Comparison of ENCODE assay signal across 21 cellular contexts in genomic region chr6:6823568-6824224, GRCh38.
DNase-seq lines count a peak whose midpoint lies in the region; ATAC-seq and TF ChIP-seq lines count a peak whose summit lies in the region.
"Had no signal": no experiment of that assay in that cellular context is flagged by ENCODE, and none has a peak within 500 bp of the region (broad histone marks: within the 10 kb centered on the region; RNA-seq: fewer than 3 reads in every experiment).

No MANE protein-coding gene starts in this region.

- H3K4me1 Mint-ChIP-seq in immature natural killer cell: peaks cover 15 to 25% of the 10 kb centered on the region in 2 donors
- peaks cover 15% of the 10 kb centered on the region for H3K4me1 Mint-ChIP-seq in stimulated activated memory B cell treated with anti-CD40 and anti-IgM and Interleukin-4, amounts not matched to agents 10 μg/mL and 1 μg/mL and 100 μg/mL, for 72 hours
- H3K4me1 Mint-ChIP-seq: activated naive CD4-positive, alpha-beta T cell treated with anti-CD3 and anti-CD28 coated beads, Interleukin-2, amount 50 U/mL, for 24 hours had no signal

- peak overlapping the region in 4 of 6 donors; percentile 34 to 81 (median 48) for H3K27ac Mint-ChIP-seq in immature natural killer cell
- H3K27ac Mint-ChIP-seq in stimulated activated memory B cell treated with anti-CD40 and anti-IgM and Interleukin-4, amounts not matched to agents 10 μg/mL and 1 μg/mL and 100 μg/mL, for 72 hours: peak overlapping the region; percentile 84
- H3K27ac Mint-ChIP-seq: activated naive CD4-positive, alpha-beta T cell treated with anti-CD3 and anti-CD28 coated beads, Interleukin-2, amount 50 U/mL, for 24 hours had no signal

- H3K9ac ChIP-seq in MM.1S (ENCODE audit: low read length): no peak overlapping the region

- no peaks in the 10 kb centered on the region for H3K9me2 ChIP-seq in MM.1S (replicated peaks; ENCODE audit: insufficient read depth, low read length)

- peaks cover 30% of the 10 kb centered on the region for H3K4me1 ChIP-seq in MM.1S (ENCODE audit: low read length)
- no peaks in the 10 kb centered on the region for H3K4me1 ChIP-seq in HAP-1
- H3K4me1 ChIP-seq: body of pancreas had no signal

- H3K27me3 Mint-ChIP-seq in immature natural killer cell (ENCODE audit: low read depth in 3 of 3): peaks cover 4 to 23% (median 10%) of the 10 kb centered on the region in 3 donors
- H3K27me3 Mint-ChIP-seq in stimulated activated memory B cell treated with anti-CD40 and anti-IgM and Interleukin-4, amounts not matched to agents 10 μg/mL and 1 μg/mL and 100 μg/mL, for 72 hours: peaks cover 29% of the 10 kb centered on the region
- H3K27me3 Mint-ChIP-seq: activated naive CD4-positive, alpha-beta T cell treated with anti-CD3 and anti-CD28 coated beads, Interleukin-2, amount 50 U/mL, for 24 hours had no signal

- TF ChIP-seq CTCF in GM13976 (IDR thresholded peaks at IDR 0.05; ENCODE audit: borderline replicate concordance, control extremely low read depth, extremely low read depth, insufficient read depth, missing control alignments) (no peak), MM.1S (IDR thresholded peaks at IDR 0.05; ENCODE audit: low read length) (no peak)

- DNase-seq in GM13976 (ENCODE audit: low spot score) (peak; percentile 65), MM.1S (no peak), immature natural killer cell (peak in 2 of 3 donors; percentile 14 to 18), erythroblast (lab: John Stamatoyannopoulos, UW) (no peak), HAP-1 (ENCODE audit: low spot score in 2 of 2) (no peak), anterior cingulate cortex (lab: John Stamatoyannopoulos, UW) (no peak)
- DNase-seq: activated CD4-positive, alpha-beta T cell treated with anti-CD3 and anti-CD28 coated beads, Interleukin-2, amount 50 U/mL, for 1 hour; body of pancreas; dermis blood vessel endothelial cell; DMS79; KG1; mammary epithelial cell; NCI-H187; NCI-H446; retina; T1000 had no signal

- H3K4me3 ChIP-seq in MM.1S (ENCODE audit: low read length) (no peak overlapping the region), HAP-1 (no peak overlapping the region)
- H3K4me3 ChIP-seq: body of pancreas, SJSA1, thoracic aorta had no signal

- no peaks in the 10 kb centered on the region for H3K36me3 Mint-ChIP-seq in immature natural killer cell
- H3K36me3 Mint-ChIP-seq in stimulated activated memory B cell treated with anti-CD40 and anti-IgM and Interleukin-4, amounts not matched to agents 10 μg/mL and 1 μg/mL and 100 μg/mL, for 72 hours: no peaks in the 10 kb centered on the region
- H3K36me3 Mint-ChIP-seq: activated naive CD4-positive, alpha-beta T cell treated with anti-CD3 and anti-CD28 coated beads, Interleukin-2, amount 50 U/mL, for 24 hours had no signal

- no peaks in the 10 kb centered on the region for H3K9me3 Mint-ChIP-seq in immature natural killer cell
- H3K9me3 Mint-ChIP-seq in stimulated activated memory B cell treated with anti-CD40 and anti-IgM and Interleukin-4, amounts not matched to agents 10 μg/mL and 1 μg/mL and 100 μg/mL, for 72 hours: no peaks in the 10 kb centered on the region
- H3K9me3 Mint-ChIP-seq: activated naive CD4-positive, alpha-beta T cell treated with anti-CD3 and anti-CD28 coated beads, Interleukin-2, amount 50 U/mL, for 24 hours had no signal

- no peaks in the 10 kb centered on the region for H3K79me2 ChIP-seq in MM.1S (ENCODE audit: low read length)

- no peak overlapping the region for H3K4me3 Mint-ChIP-seq in immature natural killer cell
- H3K4me3 Mint-ChIP-seq in stimulated activated memory B cell treated with anti-CD40 and anti-IgM and Interleukin-4, amounts not matched to agents 10 μg/mL and 1 μg/mL and 100 μg/mL, for 72 hours: no peak overlapping the region
- H3K4me3 Mint-ChIP-seq: activated naive CD4-positive, alpha-beta T cell treated with anti-CD3 and anti-CD28 coated beads, Interleukin-2, amount 50 U/mL, for 24 hours had no signal

- H2AFZ ChIP-seq in MM.1S (ENCODE audit: low read length): 0 out of 2 replicates have a peak overlapping the region, but pooled peaks have one; percentile 26

- peak overlapping the region; percentile 34; the same call in 1 of the 2 replicates for H3K27ac ChIP-seq in MM.1S (ENCODE audit: low read length)
- H3K27ac ChIP-seq: body of pancreas, C4-2B, SJSA1, thoracic aorta had no signal

- H3K4me2 ChIP-seq in MM.1S (ENCODE audit: low read depth, low read length): peak overlapping the region; percentile 16; the same call in 1 of the 2 replicates

- in situ Hi-C loops in GM13976 (cut with MboI; ENCODE audit: low sequenced_read_pairs, unreplicated experiment): no loop called here
- in situ Hi-C loops in HAP-1 (cut with MboI; ENCODE audit: low sequenced_read_pairs): no loop called here

- H3K27me3 ChIP-seq in MM.1S (replicated peaks; ENCODE audit: insufficient read depth, low read length) (no peaks in the 10 kb centered on the region), HAP-1 (ENCODE audit: low read depth) (no peaks in the 10 kb centered on the region)
- H3K27me3 ChIP-seq: body of pancreas, SJSA1 had no signal

- peaks cover 5% of the 10 kb centered on the region; the same call in 1 of the 2 replicates for H3F3A ChIP-seq in MM.1S (ENCODE audit: insufficient read depth, low read length)

- H3K9me3 ChIP-seq in MM.1S (replicated peaks; ENCODE audit: insufficient read depth, low read length) (no peaks in the 10 kb centered on the region), HAP-1 (no peaks in the 10 kb centered on the region)
- H3K9me3 ChIP-seq: body of pancreas, SJSA1, thoracic aorta had no signal

- peak; percentile 56 for ATAC-seq in stimulated activated memory B cell treated with anti-CD40 and anti-IgM and Interleukin-4, amounts not matched to agents 10 μg/mL and 1 μg/mL and 100 μg/mL, for 72 hours
- ATAC-seq: body of pancreas had no signal

- no peaks in the 10 kb centered on the region for H3K36me3 ChIP-seq in MM.1S (replicated peaks; ENCODE audit: insufficient read depth, low read length)
- H3K36me3 ChIP-seq in HAP-1 (replicated peaks): no peaks in the 10 kb centered on the region
- H3K36me3 ChIP-seq: SJSA1, thoracic aorta had no signal

- no peaks in the 10 kb centered on the region for H4K20me1 ChIP-seq in MM.1S (ENCODE audit: insufficient read depth, low read length)

- no peak for TF ChIP-seq POLR2A in erythroblast (IDR thresholded peaks at IDR 0.05; ENCODE audit: low read length)

Comparison
In these comparisons a context has a peak if more than half of its experiments do, and no peak if none do; other contexts are left out.
1. DNase-seq: peak in GM13976 (single experiment) and immature natural killer cell (2 of 3); none in MM.1S (single experiment), erythroblast (0 of 2), HAP-1 (0 of 2) and anterior cingulate cortex (0 of 58).